Comparison of ENCODE assay signal across 16 cellular contexts in the genomic region with DNA sequence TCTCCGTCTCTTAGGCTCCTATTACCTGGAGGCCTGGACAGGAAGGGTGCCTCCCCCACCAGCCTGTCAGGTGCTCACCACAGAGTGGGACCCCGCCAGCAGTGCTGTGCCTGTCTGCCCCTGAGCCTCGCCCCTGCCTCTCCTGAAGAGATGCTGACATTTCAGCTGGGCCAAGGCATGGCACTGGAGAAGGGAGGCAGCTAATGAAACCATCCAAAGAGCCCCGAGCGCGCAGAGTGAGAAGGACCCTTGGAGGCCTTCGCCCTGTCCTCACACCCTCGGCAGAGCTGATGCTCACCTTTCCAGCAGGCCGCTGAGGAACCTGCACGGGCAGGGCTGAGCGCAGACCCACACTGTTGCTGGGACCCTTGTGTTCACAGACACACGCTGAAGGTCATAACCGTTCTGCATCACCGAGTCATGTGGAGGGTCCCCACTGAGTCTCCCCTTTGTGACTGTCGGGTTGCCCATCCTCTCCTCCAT. TPM values are rescaled to one million over a fixed set of nuclear protein-coding genes. Genes with fewer than 3 reads are reported as not detected.
DNase-seq lines count a peak whose midpoint lies in the region; TF ChIP-seq lines count a peak whose summit lies in the region.
"Had no signal": no experiment of that assay in that cellular context is flagged by ENCODE, and none has a peak within 500 bp of the region (broad histone marks: within the 10 kb centered on the region; RNA-seq: fewer than 3 reads in every experiment).

No MANE protein-coding gene starts in this region.

- H3K36me3 ChIP-seq in Loucy (ENCODE audit: insufficient read depth, low read length) (no peaks in the 10 kb centered on the region), HAP-1 (replicated peaks) (peaks cover 17% of the 10 kb centered on the region)
- H3K36me3 ChIP-seq: prostate gland had no signal

- no peaks in the 10 kb centered on the region for H3K9me3 ChIP-seq in Loucy (ENCODE audit: insufficient read depth, low read depth, low read length)
- no peaks in the 10 kb centered on the region for H3K9me3 ChIP-seq in HAP-1
- H3K9me3 ChIP-seq: prostate gland had no signal

- no peaks in the 10 kb centered on the region for H3K9me3 Mint-ChIP-seq in activated CD4-positive, alpha-beta T cell treated with anti-CD3 and anti-CD28 coated beads, Interleukin-2, amount 10 ng/mL, durations not matched to agents 7 days and 5 days
- H3K9me3 Mint-ChIP-seq in endothelial cell (ENCODE audit: unreplicated experiment) (no peaks in the 10 kb centered on the region), osteocyte (ENCODE audit: unreplicated experiment) (no peaks in the 10 kb centered on the region)

- H3K9me2 ChIP-seq in Loucy (replicated peaks; ENCODE audit: low read depth, low read length), result no peaks in the 10 kb centered on the region

- H3K27me3 ChIP-seq in Loucy (ENCODE audit: insufficient read depth, low read length, poor library complexity, severe bottlenecking) (no peaks in the 10 kb centered on the region), HAP-1 (ENCODE audit: low read depth) (no peaks in the 10 kb centered on the region)

- H3K4me1 ChIP-seq in Loucy (ENCODE audit: insufficient read depth, low read length, poor library complexity, severe bottlenecking), result peaks cover 21% of the 10 kb centered on the region
- H3K4me1 ChIP-seq in HAP-1, result peaks cover 5% of the 10 kb centered on the region
- H3K4me1 ChIP-seq: prostate gland had no signal

- CTCF ChIA-PET in activated CD4-positive, alpha-beta T cell treated with anti-CD3 and anti-CD28 coated beads, Interleukin-2, amount 10 ng/mL, durations not matched to agents 7 days and 5 days (lab: Charles Lee), result interaction anchor here (0.7 to 3.3 kb wide), 4 partner anchors 10 to 444 kb away, joined by 3 to 27 read pairs (median 6); partner anchors contain the start of gene RCE1

- no peaks in the 10 kb centered on the region for H3K27me3 Mint-ChIP-seq in activated CD4-positive, alpha-beta T cell treated with anti-CD3 and anti-CD28 coated beads, Interleukin-2, amount 10 ng/mL, durations not matched to agents 7 days and 5 days
- H3K27me3 Mint-ChIP-seq in endothelial cell (ENCODE audit: unreplicated experiment), result peaks cover 25% of the 10 kb centered on the region
- H3K27me3 Mint-ChIP-seq in osteocyte (ENCODE audit: unreplicated experiment), result no peaks in the 10 kb centered on the region

- TF ChIP-seq CTCF in Loucy (conservative IDR thresholded peaks at IDR 0.05; ENCODE audit: low read length) (no peak), endothelial cell (IDR thresholded peaks at IDR 0.05; ENCODE audit: unreplicated experiment) (no peak), osteocyte (IDR thresholded peaks at IDR 0.05) (no peak)

- H3K4me3 ChIP-seq in Loucy (ENCODE audit: low read length, poor library complexity, severe bottlenecking) (no peak overlapping the region), HAP-1 (no peak overlapping the region)

- peaks cover 2% of the 10 kb centered on the region for H3K36me3 Mint-ChIP-seq in activated CD4-positive, alpha-beta T cell treated with anti-CD3 and anti-CD28 coated beads, Interleukin-2, amount 10 ng/mL, durations not matched to agents 7 days and 5 days (ENCODE audit: low read depth)
- H3K36me3 Mint-ChIP-seq in endothelial cell (ENCODE audit: low read depth, unreplicated experiment) (peaks cover 10% of the 10 kb centered on the region), osteocyte (ENCODE audit: unreplicated experiment) (peaks cover 5% of the 10 kb centered on the region)

- H3F3A ChIP-seq in Loucy (ENCODE audit: low read depth), result no peaks in the 10 kb centered on the region

- H3K9ac ChIP-seq in Loucy (ENCODE audit: low read depth, low read length, poor library complexity, severe bottlenecking), result peak overlapping the region; percentile 98

- H3K4me2 ChIP-seq in Loucy (ENCODE audit: low read depth, low read length, poor library complexity, severe bottlenecking), result peak overlapping the region; percentile 88

- in situ Hi-C loops in HAP-1 (cut with MboI; ENCODE audit: low sequenced_read_pairs), result no loop called here

- peaks cover 34% of the 10 kb centered on the region for H3K79me2 ChIP-seq in Loucy (ENCODE audit: insufficient read depth, low read length)

- H2AFZ ChIP-seq in Loucy (ENCODE audit: low read length), result no peak overlapping the region

- H3K27ac Mint-ChIP-seq in activated CD4-positive, alpha-beta T cell treated with anti-CD3 and anti-CD28 coated beads, Interleukin-2, amount 10 ng/mL, durations not matched to agents 7 days and 5 days, result no peak overlapping the region
- H3K27ac Mint-ChIP-seq in endothelial cell (ENCODE audit: unreplicated experiment) (peak overlapping the region; percentile 31), osteocyte (ENCODE audit: unreplicated experiment) (peak overlapping the region; percentile 86)

- DNase-seq in activated CD4-positive, alpha-beta T cell treated with anti-CD3 and anti-CD28 coated beads, Interleukin-2, amount 10 ng/mL, durations not matched to agents 7 days and 5 days, result no peak
- DNase-seq in activated CD4-positive, alpha-beta T cell treated with anti-CD3 and anti-CD28 coated beads, Interleukin-2, amount 50 U/mL, for 4 hours, result no peak
- no peak for DNase-seq in endothelial cell (ENCODE audit: low spot score)
- no peak for DNase-seq in osteocyte (ENCODE audit: extremely low spot score, unreplicated experiment)
- DNase-seq in islet precursor cell, result no peak
- no peak for DNase-seq in NCI-H1694 (lab: John Stamatoyannopoulos, UW)
- no peak for DNase-seq in HAP-1 (ENCODE audit: low spot score in 2 of 2)
- DNase-seq: activated CD8-positive, alpha-beta memory T cell treated with anti-CD3 and anti-CD28 coated beads for 24 hours; dermis blood vessel endothelial cell; DMS53; NCI-H1417; NCI-H524; stimulated activated CD4-positive, alpha-beta T cell treated with anti-CD3 and anti-CD28 coated beads, Interleukin-15, amount 100 ng/mL, for 24 hours; trophoblast cell had no signal

- peaks cover 32% of the 10 kb centered on the region for H3K4me1 Mint-ChIP-seq in activated CD4-positive, alpha-beta T cell treated with anti-CD3 and anti-CD28 coated beads, Interleukin-2, amount 10 ng/mL, durations not matched to agents 7 days and 5 days
- H3K4me1 Mint-ChIP-seq in endothelial cell (ENCODE audit: unreplicated experiment) (peaks cover 7% of the 10 kb centered on the region), osteocyte (ENCODE audit: unreplicated experiment) (peaks cover 11% of the 10 kb centered on the region)

- H3K4me3 Mint-ChIP-seq in activated CD4-positive, alpha-beta T cell treated with anti-CD3 and anti-CD28 coated beads, Interleukin-2, amount 10 ng/mL, durations not matched to agents 7 days and 5 days, result peak overlapping the region; percentile 73
- H3K4me3 Mint-ChIP-seq in endothelial cell (ENCODE audit: unreplicated experiment) (peak overlapping the region; percentile 86), osteocyte (ENCODE audit: unreplicated experiment) (no peak overlapping the region)

- H4K20me1 ChIP-seq in Loucy (ENCODE audit: insufficient read depth, low read length, poor library complexity, severe bottlenecking), result peaks cover 7% of the 10 kb centered on the region

- POLR2A ChIA-PET in activated CD4-positive, alpha-beta T cell treated with anti-CD3 and anti-CD28 coated beads, Interleukin-2, amount 10 ng/mL, durations not matched to agents 7 days and 5 days (lab: Charles Lee), result interaction anchor here (1.1 kb wide), 1 partner anchor 177 kb away, joined by 3 read pairs; the partner anchor contains the start of gene RBM4B

RNA-seq across cellular contexts. Expression of gene LRFN4, which starts 2.1 kb away (rescaled TPM):
- 10 to 100 TPM; 14.1 to 16.6 TPM for total RNA-seq in activated CD4-positive, alpha-beta T cell treated with anti-CD3 and anti-CD28 coated beads, Interleukin-2, amount 10 ng/mL, durations not matched to agents 7 days and 5 days
- total RNA-seq in endothelial cell (ENCODE audit: unreplicated experiment), result 21.4 TPM
- total RNA-seq in osteocyte, result 41.7 and 45.0 TPM in 2 replicates

RNA-seq across cellular contexts. Expression of gene RCE1, which starts 11.5 kb away (rescaled TPM):
- 10 to 100 TPM; 23.1 to 23.7 TPM for total RNA-seq in activated CD4-positive, alpha-beta T cell treated with anti-CD3 and anti-CD28 coated beads, Interleukin-2, amount 10 ng/mL, durations not matched to agents 7 days and 5 days
- 25.2 TPM for total RNA-seq in endothelial cell (ENCODE audit: unreplicated experiment)
- total RNA-seq in osteocyte, result 20.3 and 21.3 TPM in 2 replicates
